ENCODE assay signal across 1 cellular context in genomic region chr15:68483165-68483564, GRCh38.
TF ChIP-seq lines count a peak whose summit lies in the region.

No MANE protein-coding gene starts in this region.

TF ChIP-seq in IMR-90, 13 proteins besides CTCF, POLR2A, EP300 and RAD21 (continued from another document):
- TF ChIP-seq MXI1 (IDR thresholded peaks at IDR 0.05; ENCODE audit: borderline replicate concordance, low read depth, low read length) (no peak), BHLHE40 (IDR thresholded peaks at IDR 0.05; ENCODE audit: low read depth, low read length) (no peak), FOS (IDR thresholded peaks at IDR 0.05; ENCODE audit: low read depth, low read length) (no peak), CHD1 (IDR thresholded peaks at IDR 0.05; ENCODE audit: low read depth, low read length) (no peak), CEBPB (IDR thresholded peaks at IDR 0.05; ENCODE audit: low read depth, low read length) (no peak), MAZ (IDR thresholded peaks at IDR 0.05; ENCODE audit: borderline replicate concordance, low read depth, low read length) (no peak), RFX5 (IDR thresholded peaks at IDR 0.05; ENCODE audit: low read depth, low read length) (no peak), RCOR1 (IDR thresholded peaks at IDR 0.05; ENCODE audit: insufficient replicate concordance, low read length) (no peak)
- TF ChIP-seq, protein P1, sequence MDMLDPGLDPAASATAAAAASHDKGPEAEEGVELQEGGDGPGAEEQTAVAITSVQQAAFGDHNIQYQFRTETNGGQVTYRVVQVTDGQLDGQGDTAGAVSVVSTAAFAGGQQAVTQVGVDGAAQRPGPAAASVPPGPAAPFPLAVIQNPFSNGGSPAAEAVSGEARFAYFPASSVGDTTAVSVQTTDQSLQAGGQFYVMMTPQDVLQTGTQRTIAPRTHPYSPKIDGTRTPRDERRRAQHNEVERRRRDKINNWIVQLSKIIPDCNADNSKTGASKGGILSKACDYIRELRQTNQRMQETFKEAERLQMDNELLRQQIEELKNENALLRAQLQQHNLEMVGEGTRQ (IDR thresholded peaks at IDR 0.05; ENCODE audit: low read depth, low read length), result no peak
- TF ChIP-seq, protein P2, sequence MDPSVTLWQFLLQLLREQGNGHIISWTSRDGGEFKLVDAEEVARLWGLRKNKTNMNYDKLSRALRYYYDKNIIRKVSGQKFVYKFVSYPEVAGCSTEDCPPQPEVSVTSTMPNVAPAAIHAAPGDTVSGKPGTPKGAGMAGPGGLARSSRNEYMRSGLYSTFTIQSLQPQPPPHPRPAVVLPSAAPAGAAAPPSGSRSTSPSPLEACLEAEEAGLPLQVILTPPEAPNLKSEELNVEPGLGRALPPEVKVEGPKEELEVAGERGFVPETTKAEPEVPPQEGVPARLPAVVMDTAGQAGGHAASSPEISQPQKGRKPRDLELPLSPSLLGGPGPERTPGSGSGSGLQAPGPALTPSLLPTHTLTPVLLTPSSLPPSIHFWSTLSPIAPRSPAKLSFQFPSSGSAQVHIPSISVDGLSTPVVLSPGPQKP (IDR thresholded peaks at IDR 0.05; ENCODE audit: borderline replicate concordance, low read depth, low read length), result no peak
TF ChIP-seq in IMR-90: peak in this region for 0.
